8 cellular contexts compared by ENCODE assay signal in genomic region chr22:46007848-46008261, GRCh38. TPM values are rescaled to one million over a fixed set of nuclear protein-coding genes. Genes with fewer than 3 reads are reported as not detected.
DNase-seq lines count a peak whose midpoint lies in the region; ATAC-seq and TF ChIP-seq lines count a peak whose summit lies in the region.

No MANE protein-coding gene starts in this region.

- no peak overlapping the region for H3K4me2 ChIP-seq in hepatocyte

- no peak for TF ChIP-seq POLR2A in suprapubic skin (IDR thresholded peaks at IDR 0.05)

- H4K20me1 ChIP-seq in hepatocyte (ENCODE audit: insufficient read depth, poor library complexity, severe bottlenecking): no peaks in the 10 kb centered on the region

- H3K79me2 ChIP-seq in hepatocyte: no peaks in the 10 kb centered on the region

- no peaks in the 10 kb centered on the region for H3K36me3 ChIP-seq in hepatocyte (replicated peaks; ENCODE audit: insufficient read depth, low read depth)
- H3K36me3 ChIP-seq in suprapubic skin: no peaks in the 10 kb centered on the region

- TF ChIP-seq CTCF in hepatocyte (IDR thresholded peaks at IDR 0.05; ENCODE audit: poor library complexity) (no peak), suprapubic skin (IDR thresholded peaks at IDR 0.05) (no peak)

- H3K4me3 ChIP-seq in hepatocyte (no peak overlapping the region), suprapubic skin (peak overlapping the region; percentile 37)

- no peaks in the 10 kb centered on the region for H3K9me2 ChIP-seq in hepatocyte (replicated peaks; ENCODE audit: insufficient read depth)

- no peaks in the 10 kb centered on the region for H3K9me3 ChIP-seq in hepatocyte (ENCODE audit: low read depth)
- peaks cover 10% of the 10 kb centered on the region for H3K9me3 ChIP-seq in suprapubic skin

- no peak for TF ChIP-seq EP300 in suprapubic skin (IDR thresholded peaks at IDR 0.05)

- H2AFZ ChIP-seq in hepatocyte: no peak overlapping the region

- peaks cover 26% of the 10 kb centered on the region for H3K4me1 ChIP-seq in hepatocyte (ENCODE audit: insufficient read depth)
- H3K4me1 ChIP-seq in suprapubic skin: peaks cover 67% of the 10 kb centered on the region

- no peak for ATAC-seq in stimulated activated naive CD8-positive, alpha-beta T cell treated with anti-CD3 and anti-CD28 coated beads, Interleukin-15, Interleukin-2, amounts not matched to agents 100 U/mL and 50 U/mL, for 24 hours

- no peaks in the 10 kb centered on the region for H3K27me3 ChIP-seq in hepatocyte
- H3K27me3 ChIP-seq in suprapubic skin: no peaks in the 10 kb centered on the region

- H3K27ac ChIP-seq in hepatocyte (peak overlapping the region; percentile 58), suprapubic skin (peak overlapping the region; percentile 99)

- 81% methylated on average over 25 of the region's 25 CpGs for WGBS in hepatocyte (ENCODE audit: low lambda C conversion rate, missing lambda C conversion rate)
- WGBS in suprapubic skin: 0% methylated on average over 5 of the region's 25 CpGs

- DNase-seq in HPDE6-E6E7 (ENCODE audit: extremely low spot score) (peak; percentile 51), amniotic stem cell (lab: John Stamatoyannopoulos, UW) (peak; percentile 73), hepatocyte (ENCODE audit: low spot score) (peak; percentile 40), suprapubic skin (ENCODE audit: low spot score in 2 of 2) (peak; percentile 90 to 93), GM19240 (ENCODE audit: insufficient read length, low spot score) (no peak), NCI-H146 treated with DMSO at 0.1 percent for 48 hours (lab: John Stamatoyannopoulos, UW; ENCODE audit: unreplicated experiment) (no peak)
- DNase-seq in stimulated activated naive CD8-positive, alpha-beta T cell treated with anti-CD3 and anti-CD28 coated beads, Interleukin-15, Interleukin-2, amounts not matched to agents 100 U/mL and 50 U/mL, for 24 hours: no peak
- DNase-seq in stimulated activated naive CD4-positive, alpha-beta T cell (lab: John Stamatoyannopoulos, UW): no peak

RNA-seq across cellular contexts. Expression of gene WNT7B, which starts 30.9 kb away (rescaled TPM):
- total RNA-seq in hepatocyte (2.4 and 2.9 TPM in 2 replicates), suprapubic skin (10 to 100 TPM; 18.7 to 54.4 (median 44.1) TPM)
- polyA plus RNA-seq in hepatocyte: 1.9 and 2.0 TPM in 2 replicates

Comparison
In these comparisons a context has a peak if more than half of its experiments do, and no peak if none do; other contexts are left out.
1. DNase-seq: peak in HPDE6-E6E7 (single experiment), amniotic stem cell (single experiment), hepatocyte (single experiment) and suprapubic skin (2 of 2); none in stimulated activated naive CD8-positive, alpha-beta T cell treated with anti-CD3 and anti-CD28 coated beads, Interleukin-15, Interleukin-2, amounts not matched to agents 100 U/mL and 50 U/mL, for 24 hours (single experiment), stimulated activated naive CD4-positive, alpha-beta T cell (0 of 6), GM19240 (single experiment) and NCI-H146 treated with DMSO at 0.1 percent for 48 hours (single experiment).